8 cellular contexts compared by ENCODE assay signal in genomic region chr12:67648306-67649164, GRCh38. TPM values are rescaled to one million over a fixed set of nuclear protein-coding genes. Genes with fewer than 3 reads are reported as not detected.
DNase-seq lines count a peak whose midpoint lies in the region; ATAC-seq and TF ChIP-seq lines count a peak whose summit lies in the region.

Gene DYRK2 (plus strand): TSS chr12:67648745. CDS start chr12:67649134, 389 bp downstream.

- peak within 1 kb of the TSS; percentile 92 for H3K27ac ChIP-seq in C4-2B
- H3K27ac ChIP-seq in epithelial cell of prostate, result peak within 1 kb of the TSS; percentile 64

- TF ChIP-seq CTCF in C4-2B (conservative IDR thresholded peaks at IDR 0.05), result peak; percentile 15
- TF ChIP-seq CTCF in mucosa of descending colon (IDR thresholded peaks at IDR 0.05), result no peak

- intact Hi-C loops in mucosa of descending colon (cut with DNase I, micrococcal nuclease), result loop anchor here in 1 of 2 donors (5.0 kb wide), 1 partner anchor 211 kb away; no protein-coding TSS in a partner anchor

- peak within 1 kb of the TSS; percentile 97 for H3K4me3 ChIP-seq in mucosa of descending colon

- H3K36me3 ChIP-seq in mucosa of descending colon (ENCODE audit: low read depth), result no peaks in the 10 kb centered on the region

- H3K9me3 ChIP-seq in mucosa of descending colon, result no peaks in the 10 kb centered on the region

- ATAC-seq in HG03439 (IDR thresholded peaks at IDR 0.05; ENCODE audit: unreplicated experiment), result peak; percentile 51
- ATAC-seq in mucosa of descending colon, result peak; percentile 72

- peak; percentile 86 for TF ChIP-seq POLR2A in GM19193 (IDR thresholded peaks at IDR 0.05; ENCODE audit: extremely low read depth, insufficient read depth, insufficient read length)

- DNase-seq in NOMO-1 (lab: John Stamatoyannopoulos, UW; ENCODE audit: unreplicated experiment in 2 of 2), result peak; percentile 56 to 59
- peak; percentile 61 for DNase-seq in activated T-cell treated with anti-CD3 and anti-CD28 coated beads for 24 hours (ENCODE audit: low read depth)
- DNase-seq in epithelial cell of prostate (ENCODE audit: low read depth, low spot score), result peak; percentile 18
- DNase-seq in mucosa of descending colon, result peak; percentile 89
- peak; percentile 65 for DNase-seq in stimulated activated CD8-positive, alpha-beta memory T cell treated with anti-CD3 and anti-CD28 coated beads, Interleukin-4, amount 100 ng/mL, for 24 hours (ENCODE audit: low read depth)

- H3K4me1 ChIP-seq in mucosa of descending colon (ENCODE audit: low read depth), result peaks cover 22% of the 10 kb centered on the region

RNA-seq across cellular contexts. Expression of gene DYRK2, which starts in this region (rescaled TPM):
- total RNA-seq in mucosa of descending colon, result 100 to 1,000 TPM in 2 of 3 donors, 10 to 100 TPM in 1; 65.2 to 161 (median 111) TPM

Comparison
In these comparisons a context has a peak if more than half of its experiments do, and no peak if none do; other contexts are left out.
1. Peak in every context shown above with its lines: DNase-seq, ATAC-seq, H3K4me3 ChIP-seq and H3K27ac ChIP-seq.
2. DNase-seq: peak in every context shown above with its lines; median percentile 89 in mucosa of descending colon; 65 in stimulated activated CD8-positive, alpha-beta memory T cell treated with anti-CD3 and anti-CD28 coated beads, Interleukin-4, amount 100 ng/mL, for 24 hours; 61 in activated T-cell treated with anti-CD3 and anti-CD28 coated beads for 24 hours; 58 in NOMO-1; 18 in epithelial cell of prostate.